Comparison of ENCODE assay signal across 11 cellular contexts in genomic region chr5:170296036-170296934, GRCh38. TPM values are rescaled to one million over a fixed set of nuclear protein-coding genes. Genes with fewer than 3 reads are reported as not detected.
DNase-seq lines count a peak whose midpoint lies in the region; ATAC-seq and TF ChIP-seq lines count a peak whose summit lies in the region.
"Had no signal": no experiment of that assay in that cellular context is flagged by ENCODE, and none has a peak within 500 bp of the region (broad histone marks: within the 10 kb centered on the region; RNA-seq: fewer than 3 reads in every experiment).

No MANE protein-coding gene starts in this region.

- H3K27me3 Mint-ChIP-seq in activated naive CD8-positive, alpha-beta T cell treated with anti-CD3 and anti-CD28 coated beads, Interleukin-2, amount 10 ng/mL, durations not matched to agents 7 days and 5 days = no peaks in the 10 kb centered on the region
- no peaks in the 10 kb centered on the region; the same call in 1 of the 2 replicates for H3K27me3 Mint-ChIP-seq in WTC11 (ENCODE audit: low read depth)

- H3K27ac Mint-ChIP-seq in activated naive CD8-positive, alpha-beta T cell treated with anti-CD3 and anti-CD28 coated beads, Interleukin-2, amount 10 ng/mL, durations not matched to agents 7 days and 5 days = peak overlapping the region; percentile 97
- H3K27ac Mint-ChIP-seq in WTC11 = no peak overlapping the region

- H3K4me1 Mint-ChIP-seq in activated naive CD8-positive, alpha-beta T cell treated with anti-CD3 and anti-CD28 coated beads, Interleukin-2, amount 10 ng/mL, durations not matched to agents 7 days and 5 days = peaks cover 49% of the 10 kb centered on the region
- peaks cover 19% of the 10 kb centered on the region for H3K4me1 Mint-ChIP-seq in WTC11

- peak overlapping the region; percentile 72 for H3K9ac ChIP-seq in mucosa of stomach (ENCODE audit: low read length)
- H3K9ac ChIP-seq: SK-N-SH had no signal

- no peaks in the 10 kb centered on the region for H3K9me3 ChIP-seq in mucosa of stomach (ENCODE audit: control insufficient read depth, low read length)
- H3K9me3 ChIP-seq: Caco-2, SK-N-SH had no signal

- DNase-seq in AML-193 (lab: John Stamatoyannopoulos, UW) = peak; percentile 39 to 51
- no peak for DNase-seq in GM12864 (ENCODE audit: low read depth)
- no peak for DNase-seq in activated naive CD8-positive, alpha-beta T cell treated with anti-CD3 and anti-CD28 coated beads, Interleukin-2, amount 10 ng/mL, durations not matched to agents 7 days and 5 days
- DNase-seq in WTC11 (ENCODE audit: low spot score) = no peak
- DNase-seq in amniotic stem cell (lab: John Stamatoyannopoulos, UW) = no peak
- no peak for DNase-seq in NCI-H524 (lab: John Stamatoyannopoulos, UW)
- DNase-seq: Caco-2, HCEC 1CT, SK-N-SH had no signal

- peak overlapping the region; percentile 80 for H3K4me3 ChIP-seq in GM12864 (ENCODE audit: low read depth, low read length)
- H3K4me3 ChIP-seq in mucosa of stomach (ENCODE audit: low read length) = no peak overlapping the region

- TF ChIP-seq CTCF in GM12864 (IDR thresholded peaks at IDR 0.05; ENCODE audit: low read depth, low read length, missing control alignments) (no peak), WTC11 (IDR thresholded peaks at IDR 0.05) (no peak)

- no peaks in the 10 kb centered on the region for H3K27me3 ChIP-seq in mucosa of stomach (ENCODE audit: control insufficient read depth, insufficient read depth, low read length)

- ATAC-seq in activated naive CD8-positive, alpha-beta T cell treated with anti-CD3 and anti-CD28 coated beads, Interleukin-2, amount 10 ng/mL, durations not matched to agents 7 days and 5 days (ENCODE audit: low read depth) = no peak
- ATAC-seq in WTC11 (no peak), HG03095 (IDR thresholded peaks at IDR 0.05; ENCODE audit: unreplicated experiment) (no peak)

- H3K9me3 Mint-ChIP-seq in activated naive CD8-positive, alpha-beta T cell treated with anti-CD3 and anti-CD28 coated beads, Interleukin-2, amount 10 ng/mL, durations not matched to agents 7 days and 5 days = no peaks in the 10 kb centered on the region
- H3K9me3 Mint-ChIP-seq in WTC11 = no peaks in the 10 kb centered on the region

- POLR2A ChIA-PET in activated naive CD8-positive, alpha-beta T cell treated with anti-CD3 and anti-CD28 coated beads, Interleukin-2, amount 10 ng/mL, durations not matched to agents 7 days and 5 days (lab: Charles Lee) = interaction anchor here (1.0 to 30.6 kb wide), 8 partner anchors 10 to 70 kb away, joined by 3 to 1094 read pairs (median 25); no protein-coding TSS in a partner anchor
- POLR2A ChIA-PET in WTC11 (lab: Charles Lee) = no interaction called here

- peak overlapping the region; percentile 99 for H3K4me3 Mint-ChIP-seq in activated naive CD8-positive, alpha-beta T cell treated with anti-CD3 and anti-CD28 coated beads, Interleukin-2, amount 10 ng/mL, durations not matched to agents 7 days and 5 days
- no peak overlapping the region for H3K4me3 Mint-ChIP-seq in WTC11

- H3K36me3 ChIP-seq in mucosa of stomach (ENCODE audit: control insufficient read depth, insufficient read depth, low read length) = no peaks in the 10 kb centered on the region

- CTCF ChIA-PET in WTC11 (lab: Charles Lee) = interaction anchor here (1.0 to 1.8 kb wide), 2 partner anchors 43 to 125 kb away, joined by 3 to 8 read pairs; no protein-coding TSS in a partner anchor

- no peaks in the 10 kb centered on the region for H3K4me1 ChIP-seq in mucosa of stomach (ENCODE audit: control insufficient read depth, insufficient read depth, low read length)
- H3K4me1 ChIP-seq: Caco-2 had no signal

- H3K36me3 Mint-ChIP-seq in activated naive CD8-positive, alpha-beta T cell treated with anti-CD3 and anti-CD28 coated beads, Interleukin-2, amount 10 ng/mL, durations not matched to agents 7 days and 5 days = peaks cover 63% of the 10 kb centered on the region
- no peaks in the 10 kb centered on the region for H3K36me3 Mint-ChIP-seq in WTC11

TF ChIP-seq in WTC11, 78 proteins besides CTCF, POLR2A, EP300 and RAD21 (continues in another document):
- TF ChIP-seq GTF2I (CRISPR knock-in tag; conservative IDR thresholded peaks at IDR 0.05) (no peak), ARID4B (CRISPR knock-in tag; IDR thresholded peaks at IDR 0.05; ENCODE audit: borderline replicate concordance) (no peak), ZSCAN18 (CRISPR knock-in tag; IDR thresholded peaks at IDR 0.05) (no peak), MLX (CRISPR knock-in tag; IDR thresholded peaks at IDR 0.05) (no peak), ETV6 (CRISPR knock-in tag; IDR thresholded peaks at IDR 0.05) (no peak), HMGXB4 (CRISPR knock-in tag; IDR thresholded peaks at IDR 0.05) (no peak), CBFB (CRISPR knock-in tag; IDR thresholded peaks at IDR 0.05; ENCODE audit: low read depth) (no peak)

RNA-seq across cellular contexts. Expression of gene LCP2, which starts 1.3 kb away (rescaled TPM):
- 100 to 1,000 TPM; 444 to 452 TPM for total RNA-seq in activated naive CD8-positive, alpha-beta T cell treated with anti-CD3 and anti-CD28 coated beads, Interleukin-2, amount 10 ng/mL, durations not matched to agents 7 days and 5 days
- total RNA-seq in WTC11 (2021) = 0.37 to 0.73 TPM (median 0.72 TPM) in 3 replicates
- total RNA-seq: Caco-2 had no signal

Comparison
In these comparisons a context has a peak if more than half of its experiments do, and no peak if none do; other contexts are left out.
1. DNase-seq: peak in AML-193 (2 of 2); none in GM12864 (single experiment), activated naive CD8-positive, alpha-beta T cell treated with anti-CD3 and anti-CD28 coated beads, Interleukin-2, amount 10 ng/mL, durations not matched to agents 7 days and 5 days (single experiment), WTC11 (single experiment), amniotic stem cell (single experiment) and NCI-H524 (0 of 2).
2. RNA of gene LCP2, which starts 1.3 kb away (total RNA-seq): 444 to 452 TPM in activated naive CD8-positive, alpha-beta T cell treated with anti-CD3 and anti-CD28 coated beads, Interleukin-2, amount 10 ng/mL, durations not matched to agents 7 days and 5 days; 0.37 to 0.73 TPM in WTC11; every median in the first group is over 100 times any median in the second.